8 cellular contexts compared by ENCODE assay signal in the genomic region with DNA sequence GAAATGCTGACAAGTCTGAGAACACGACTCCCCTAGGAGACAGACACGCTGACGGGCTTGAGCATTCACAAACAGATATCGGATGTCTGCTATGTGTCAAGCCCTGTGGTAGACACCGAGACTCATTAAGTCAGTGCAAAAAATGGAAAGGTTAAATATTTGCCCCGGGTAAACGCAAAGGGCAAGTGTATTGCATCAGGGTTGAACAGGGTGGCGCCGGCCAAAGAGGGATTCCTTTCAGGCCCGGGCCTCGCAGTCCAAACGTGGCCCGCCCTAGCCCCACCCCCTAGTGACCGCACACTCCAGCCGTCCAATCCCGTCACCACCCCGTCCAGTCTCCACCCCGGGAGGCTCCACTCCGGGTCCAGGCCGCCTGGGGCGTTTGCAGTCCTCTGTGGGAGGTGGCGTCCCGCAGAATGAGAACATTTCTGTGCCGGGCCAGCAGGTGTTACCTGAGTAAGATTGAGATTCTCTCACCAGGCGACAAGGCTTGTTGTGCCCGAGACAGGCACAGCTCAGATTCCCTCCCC.
DNase-seq lines count a peak whose midpoint lies in the region; ATAC-seq and TF ChIP-seq lines count a peak whose summit lies in the region.

No MANE protein-coding gene starts in this region.

- DNase-seq in AG09319 (ENCODE audit: extremely low read depth, low read depth) (peak; percentile 79), NCI-H345 treated with DMSO at 0.1 percent for 48 hours (lab: John Stamatoyannopoulos, UW; ENCODE audit: unreplicated experiment) (peak; percentile 80), choroid plexus epithelial cell (ENCODE audit: low read depth) (peak; percentile 97)
- DNase-seq in activated CD4-positive, alpha-beta T cell treated with anti-CD3 and anti-CD28 coated beads for 24 hours (ENCODE audit: low read depth in 2 of 2), result peak; percentile 52 to 67
- peak; percentile 31 to 72 (median 52) for DNase-seq in stimulated activated CD4-positive, alpha-beta T cell treated with anti-CD3 and anti-CD28 coated beads, Interleukin-1b, Interleukin-23, amount 100 ng/mL, for 24 hours (ENCODE audit: low read depth in 4 of 4, low spot score in 1 of 4)

- peak; percentile 94 for ATAC-seq in GM19035 (IDR thresholded peaks at IDR 0.05; ENCODE audit: unreplicated experiment)
- ATAC-seq in HG03196 (IDR thresholded peaks at IDR 0.05; ENCODE audit: unreplicated experiment), result peak; percentile 93

- H3K27ac ChIP-seq in layer of hippocampus (ENCODE audit: low read depth, low read length), result peak overlapping the region; percentile 43

- peak overlapping the region; percentile 51 for H3K4me3 ChIP-seq in choroid plexus epithelial cell (ENCODE audit: low read depth, low read length)

- H3K27me3 ChIP-seq in layer of hippocampus (ENCODE audit: control insufficient read depth, insufficient read depth, low read length), result no peaks in the 10 kb centered on the region

- no peak for TF ChIP-seq CTCF in AG09319 (IDR thresholded peaks at IDR 0.05; ENCODE audit: low read depth, low read length)
- TF ChIP-seq CTCF in choroid plexus epithelial cell (conservative IDR thresholded peaks at IDR 0.05; ENCODE audit: low read depth, low read length), result no peak

Comparison
In these comparisons a context has a peak if more than half of its experiments do, and no peak if none do; other contexts are left out.
1. Peak in every context shown above with its lines: DNase-seq, ATAC-seq, H3K4me3 ChIP-seq and H3K27ac ChIP-seq.